In the genomic region with DNA sequence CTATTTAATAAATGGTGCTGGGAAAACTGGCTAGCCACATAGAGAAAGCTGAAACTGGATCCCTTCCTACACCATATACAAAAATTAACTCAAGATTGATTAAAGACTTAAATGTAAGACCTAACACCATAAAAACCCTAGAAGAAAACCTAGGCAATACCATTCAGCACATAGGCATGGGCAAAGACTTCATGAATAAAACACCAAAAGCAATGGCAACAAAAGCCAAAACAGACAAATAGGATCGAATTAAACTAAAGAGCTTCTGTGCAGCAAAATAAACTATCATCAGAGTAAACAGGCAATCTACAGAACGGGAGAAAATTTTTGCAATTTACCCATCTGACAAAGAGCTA, we compare ENCODE assay signal across 7 cellular contexts.
DNase-seq lines count a peak whose midpoint lies in the region; ATAC-seq, FAIRE-seq and TF ChIP-seq lines count a peak whose summit lies in the region.
"Not testable (repeated sequence)": the region's sequence is repeated elsewhere in the genome, so short reads cannot be mapped to it uniquely, and the experiment has no call there.

No MANE protein-coding gene starts in this region.

- 88% methylated on average over 2 of the region's 2 CpGs; no CpG with 5 or more reads in 1 of the 2 experiments for WGBS in H1 (ENCODE audit: extremely low coverage in 1 of 2, insufficient coverage in 1 of 2, insufficient read length in 1 of 2, insufficient replicate concordance in 2 of 2, low coverage in 1 of 2, low lambda C conversion rate in 2 of 2, missing lambda C conversion rate in 1 of 2), 2 experiments

- peak overlapping the region; percentile 83 for H3K4me2 ChIP-seq in PC-3 (ENCODE audit: low read length)
- H3K4me2 ChIP-seq in H1 (ENCODE audit: insufficient read depth in 1 of 2, low read depth in 2 of 2, low read length in 2 of 2), result peak overlapping the region; percentile 42 to 51; a peak in 1 of 4 replicates

- H3K27ac ChIP-seq in HUES48 (ENCODE audit: low read depth, low read length); H1 (ENCODE audit: low read depth, low read length); rectal smooth muscle tissue (ENCODE audit: low read depth, low read length): not testable (repeated sequence)
- H3K27ac ChIP-seq in PC-3 (ENCODE audit: low read length) (peak overlapping the region; percentile 83), VCaP (peak overlapping the region; percentile 88)

- peak overlapping the region; percentile 84 for H2AFZ ChIP-seq in PC-3 (ENCODE audit: low read length)
- not testable (repeated sequence) for H2AFZ ChIP-seq in H1 (ENCODE audit: low read length)

- POLR2A ChIA-PET in PC-3 (lab: Charles Lee; ENCODE audit: unreplicated experiment), result not testable (repeated sequence)
- POLR2A ChIA-PET in H1 (lab: Charles Lee; ENCODE audit: partially characterized antibody), result interaction anchor here (1.3 kb wide), 1 partner anchor 11 kb away, joined by 5 read pairs; no protein-coding TSS in a partner anchor

- not testable (repeated sequence) for H3K9me2 ChIP-seq in PC-3 (replicated peaks; ENCODE audit: low read length)

- not testable (repeated sequence) for H3F3A ChIP-seq in PC-3 (ENCODE audit: low read length, unreplicated experiment)

- H4K8ac ChIP-seq in H1 (ENCODE audit: extremely low read depth, insufficient read depth, low read length), result not testable (repeated sequence)

- TF ChIP-seq RAD21 in H1 (IDR thresholded peaks at IDR 0.05 in 1 of 2, conservative IDR thresholded peaks at IDR 0.05 in 1 of 2; ENCODE audit: low read depth in 2 of 2, low read length in 2 of 2), result not testable (repeated sequence)

- H3K14ac ChIP-seq in H1 (ENCODE audit: insufficient read length), result not testable (repeated sequence)

- not testable (repeated sequence) for TF ChIP-seq POLR2A in H1 (IDR thresholded peaks at IDR 0.05; ENCODE audit: control extremely low read depth in 1 of 2, low read depth in 2 of 2, low read length in 2 of 2)

- peaks cover 30% of the 10 kb centered on the region for H3K9me3 Mint-ChIP-seq in mesothelial cell of epicardium

- not testable (repeated sequence) for FAIRE-seq in H1 (lab: Jason Lieb, UNC)

- H3K4ac ChIP-seq in H1 (replicated peaks; ENCODE audit: insufficient read length, low read depth, low read length), result not testable (repeated sequence)

- H2BK120ac ChIP-seq in H1 (replicated peaks; ENCODE audit: low read depth, low read length), result not testable (repeated sequence)

- H3K9me3 ChIP-seq in HUES48 (ENCODE audit: control insufficient read depth, insufficient read depth, low read length); PC-3 (ENCODE audit: low read length); H1 (ENCODE audit: insufficient read depth in 2 of 2, low read depth in 1 of 2, low read length in 1 of 2): not testable (repeated sequence)

- H2BK5ac ChIP-seq in H1 (ENCODE audit: low read depth, low read length), result peak overlapping the region; percentile 77; the same call in 1 of the 2 replicates

- not testable (repeated sequence) for TF ChIP-seq CTCF in PC-3 (conservative IDR thresholded peaks at IDR 0.05; ENCODE audit: low read depth, low read length); VCaP (conservative IDR thresholded peaks at IDR 0.05); H1 (IDR thresholded peaks at IDR 0.05; ENCODE audit: control extremely low read depth in 1 of 3, insufficient read depth in 1 of 3, low read depth in 1 of 3, low read length in 3 of 3); mesothelial cell of epicardium (IDR thresholded peaks at IDR 0.05; ENCODE audit: unreplicated experiment)

- H3K27me3 ChIP-seq in HUES48 (ENCODE audit: control insufficient read depth, insufficient read depth, low read length); PC-3 (ENCODE audit: low read length); H1 (replicated peaks in 1 of 4; ENCODE audit: control insufficient read depth in 3 of 4, extremely low read depth in 1 of 4, insufficient read depth in 3 of 4, low read length in 3 of 4); rectal smooth muscle tissue (ENCODE audit: control insufficient read depth, insufficient read depth, low read length): not testable (repeated sequence)

- not testable (repeated sequence) for H3K23me2 ChIP-seq in H1 (ENCODE audit: low read depth, low read length)

- H2AK5ac ChIP-seq in H1 (ENCODE audit: low read depth, low read length), result not testable (repeated sequence)

- not testable (repeated sequence) for H2BK15ac ChIP-seq in H1 (ENCODE audit: low read length)

- not testable (repeated sequence) for H4K5ac ChIP-seq in H1 (ENCODE audit: insufficient read length, low read depth, low read length)

- H2BK20ac ChIP-seq in H1 (ENCODE audit: low read length), result not testable (repeated sequence)

- TSS peak; percentile 71 for BruUV-seq in PC-3 (replicated peaks; lab: Mats Ljungman, UMichigan)

- H3K9ac ChIP-seq in HUES48 (ENCODE audit: low read depth, low read length); H1 (replicated peaks in 1 of 4; ENCODE audit: extremely low read depth in 1 of 4, low read depth in 3 of 4, low read length in 3 of 4); rectal smooth muscle tissue (ENCODE audit: low read length): not testable (repeated sequence)
- H3K9ac ChIP-seq in PC-3 (ENCODE audit: low read length), result peak overlapping the region; percentile 71

- peak overlapping the region; percentile 22 for H3K27ac Mint-ChIP-seq in mesothelial cell of epicardium

- peak; percentile 10 for DNase-seq in DMS53 (lab: John Stamatoyannopoulos, UW)
- DNase-seq in PC-3; H1 (ENCODE audit: low read depth in 1 of 2, low spot score in 2 of 2); mesothelial cell of epicardium (ENCODE audit: low spot score in 2 of 2, unreplicated experiment in 2 of 2): not testable (repeated sequence)

- H3K79me1 ChIP-seq in H1 (ENCODE audit: low read depth, low read length), result not testable (repeated sequence)

- not testable (repeated sequence) for H3K18ac ChIP-seq in H1 (ENCODE audit: extremely low read depth, low read length)

- ATAC-seq in PC-3, result peak; percentile 50

- not testable (repeated sequence) for TF ChIP-seq EP300 in H1 (IDR thresholded peaks at IDR 0.05; ENCODE audit: borderline replicate concordance in 1 of 2, low read depth in 2 of 2, low read length in 2 of 2)

- not testable (repeated sequence) for H3K27me3 Mint-ChIP-seq in mesothelial cell of epicardium (ENCODE audit: low read depth)

- not testable (repeated sequence) for H3K4me1 Mint-ChIP-seq in mesothelial cell of epicardium

- H2BK12ac ChIP-seq in H1 (ENCODE audit: low read depth, low read length), result not testable (repeated sequence)

- not testable (repeated sequence) for H3K56ac ChIP-seq in H1 (replicated peaks; ENCODE audit: insufficient read length, low read depth, low read length)

- H3K79me2 ChIP-seq in PC-3 (ENCODE audit: low read length); H1 (ENCODE audit: control insufficient read depth in 1 of 2, insufficient read depth in 2 of 2, low read length in 2 of 2): not testable (repeated sequence)

- not testable (repeated sequence) for H4K20me1 ChIP-seq in PC-3 (ENCODE audit: low read length); H1 (replicated peaks in 1 of 2; ENCODE audit: control insufficient read depth in 1 of 2, insufficient read depth in 2 of 2, low read length in 2 of 2)

- intact Hi-C loops in PC-3 (cut with micrococcal nuclease), result not testable (repeated sequence)

- CTCF ChIA-PET in PC-3 (lab: Charles Lee), result interaction anchor here (0.6 kb wide), 1 partner anchor 25 kb away, joined by 3 read pairs; no protein-coding TSS in a partner anchor
- CTCF ChIA-PET in H1 (lab: Charles Lee; ENCODE audit: partially characterized antibody), result interaction anchor here (1.0 kb wide), 1 partner anchor 25 kb away, joined by 3 read pairs; no protein-coding TSS in a partner anchor

- not testable (repeated sequence) for H4K91ac ChIP-seq in H1 (replicated peaks; ENCODE audit: insufficient read length, low read length)

- not testable (repeated sequence) for H3K36me3 Mint-ChIP-seq in mesothelial cell of epicardium

- not testable (repeated sequence) for H3K36me3 ChIP-seq in HUES48 (ENCODE audit: control insufficient read depth, insufficient read depth, low read length); PC-3 (ENCODE audit: low read depth, low read length); H1 (ENCODE audit: control insufficient read depth in 2 of 4, insufficient read depth in 4 of 4, low read length in 3 of 4); rectal smooth muscle tissue (ENCODE audit: control insufficient read depth, insufficient read depth, low read length)

- not testable (repeated sequence) for H3K23ac ChIP-seq in H1 (ENCODE audit: insufficient read length)

- peak overlapping the region; percentile 60 for H3K4me3 Mint-ChIP-seq in mesothelial cell of epicardium

- H3K4me3 ChIP-seq in HUES48 (ENCODE audit: low read depth, low read length) (peak overlapping the region; percentile 43; the same call in 1 of the 2 replicates), PC-3 (ENCODE audit: low read length) (peak overlapping the region; percentile 71), H1 (ENCODE audit: extremely low read depth in 1 of 4, insufficient read depth in 2 of 4, low read depth in 3 of 4, low read length in 4 of 4) (peak overlapping the region in 3 of 4 experiments; percentile 30 to 43 (median 38); a peak in 3 of 8 replicates), rectal smooth muscle tissue (ENCODE audit: low read length) (peak overlapping the region; percentile 15)

- not testable (repeated sequence) for H3K4me1 ChIP-seq in HUES48 (ENCODE audit: control insufficient read depth, insufficient read depth, low read length); PC-3 (ENCODE audit: insufficient read depth, low read length); H1 (replicated peaks in 1 of 4; ENCODE audit: control insufficient read depth in 3 of 4, insufficient read depth in 4 of 4, low read length in 3 of 4); rectal smooth muscle tissue (ENCODE audit: control insufficient read depth, insufficient read depth, low read length)

Comparison
In these comparisons a context has a peak if more than half of its experiments do, and no peak if none do; other contexts are left out.
1. H3K4me3 ChIP-seq: peak in every context shown above with its lines; median percentile 71 in PC-3; 43 in HUES48; 38 in H1; 15 in rectal smooth muscle tissue.